ENCODE assay signal across 2 cellular contexts in the genomic region with DNA sequence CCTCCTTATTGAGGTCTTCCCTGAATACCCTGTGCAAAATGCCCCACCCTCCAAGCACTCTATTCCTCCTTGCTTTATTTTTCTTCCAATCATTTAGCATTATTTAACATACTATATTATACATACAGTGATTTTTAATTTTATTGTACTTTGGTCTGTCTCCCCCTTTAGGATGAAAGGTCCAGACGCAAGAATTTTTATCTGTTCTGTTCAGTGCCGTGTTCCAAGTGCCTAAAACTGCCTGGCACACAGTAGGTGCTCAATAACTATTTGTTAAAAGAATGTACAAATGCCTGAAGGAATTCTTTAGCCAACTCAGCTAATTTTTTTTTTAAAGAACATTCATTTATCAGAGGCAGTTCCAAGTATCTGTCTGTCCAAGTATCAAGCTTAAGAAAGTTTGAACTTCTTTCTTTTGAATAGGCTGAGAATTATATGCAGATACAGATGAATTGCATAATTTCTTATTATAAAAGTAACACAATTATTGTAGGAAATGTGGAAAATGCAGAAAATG.
TF ChIP-seq lines count a peak whose summit lies in the region.

No MANE protein-coding gene starts in this region.

TF ChIP-seq in SK-N-SH, 30 proteins besides CTCF, POLR2A, EP300 and RAD21 (continued from another document):
- TF ChIP-seq, protein P1, sequence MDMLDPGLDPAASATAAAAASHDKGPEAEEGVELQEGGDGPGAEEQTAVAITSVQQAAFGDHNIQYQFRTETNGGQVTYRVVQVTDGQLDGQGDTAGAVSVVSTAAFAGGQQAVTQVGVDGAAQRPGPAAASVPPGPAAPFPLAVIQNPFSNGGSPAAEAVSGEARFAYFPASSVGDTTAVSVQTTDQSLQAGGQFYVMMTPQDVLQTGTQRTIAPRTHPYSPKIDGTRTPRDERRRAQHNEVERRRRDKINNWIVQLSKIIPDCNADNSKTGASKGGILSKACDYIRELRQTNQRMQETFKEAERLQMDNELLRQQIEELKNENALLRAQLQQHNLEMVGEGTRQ (IDR thresholded peaks at IDR 0.05; ENCODE audit: borderline replicate concordance, low read depth, low read length), result no peak
- TF ChIP-seq, protein P2, sequence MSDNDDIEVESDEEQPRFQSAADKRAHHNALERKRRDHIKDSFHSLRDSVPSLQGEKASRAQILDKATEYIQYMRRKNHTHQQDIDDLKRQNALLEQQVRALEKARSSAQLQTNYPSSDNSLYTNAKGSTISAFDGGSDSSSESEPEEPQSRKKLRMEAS (IDR thresholded peaks at IDR 0.05; ENCODE audit: low read depth), result no peak
- TF ChIP-seq, protein P3, sequence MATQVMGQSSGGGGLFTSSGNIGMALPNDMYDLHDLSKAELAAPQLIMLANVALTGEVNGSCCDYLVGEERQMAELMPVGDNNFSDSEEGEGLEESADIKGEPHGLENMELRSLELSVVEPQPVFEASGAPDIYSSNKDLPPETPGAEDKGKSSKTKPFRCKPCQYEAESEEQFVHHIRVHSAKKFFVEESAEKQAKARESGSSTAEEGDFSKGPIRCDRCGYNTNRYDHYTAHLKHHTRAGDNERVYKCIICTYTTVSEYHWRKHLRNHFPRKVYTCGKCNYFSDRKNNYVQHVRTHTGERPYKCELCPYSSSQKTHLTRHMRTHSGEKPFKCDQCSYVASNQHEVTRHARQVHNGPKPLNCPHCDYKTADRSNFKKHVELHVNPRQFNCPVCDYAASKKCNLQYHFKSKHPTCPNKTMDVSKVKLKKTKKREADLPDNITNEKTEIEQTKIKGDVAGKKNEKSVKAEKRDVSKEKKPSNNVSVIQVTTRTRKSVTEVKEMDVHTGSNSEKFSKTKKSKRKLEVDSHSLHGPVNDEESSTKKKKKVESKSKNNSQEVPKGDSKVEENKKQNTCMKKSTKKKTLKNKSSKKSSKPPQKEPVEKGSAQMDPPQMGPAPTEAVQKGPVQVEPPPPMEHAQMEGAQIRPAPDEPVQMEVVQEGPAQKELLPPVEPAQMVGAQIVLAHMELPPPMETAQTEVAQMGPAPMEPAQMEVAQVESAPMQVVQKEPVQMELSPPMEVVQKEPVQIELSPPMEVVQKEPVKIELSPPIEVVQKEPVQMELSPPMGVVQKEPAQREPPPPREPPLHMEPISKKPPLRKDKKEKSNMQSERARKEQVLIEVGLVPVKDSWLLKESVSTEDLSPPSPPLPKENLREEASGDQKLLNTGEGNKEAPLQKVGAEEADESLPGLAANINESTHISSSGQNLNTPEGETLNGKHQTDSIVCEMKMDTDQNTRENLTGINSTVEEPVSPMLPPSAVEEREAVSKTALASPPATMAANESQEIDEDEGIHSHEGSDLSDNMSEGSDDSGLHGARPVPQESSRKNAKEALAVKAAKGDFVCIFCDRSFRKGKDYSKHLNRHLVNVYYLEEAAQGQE (IDR thresholded peaks at IDR 0.05; ENCODE audit: low read depth, low read length), result no peak
- TF ChIP-seq FOXJ3 (CRISPR knock-in tag; IDR thresholded peaks at IDR 0.05), result no peak
TF ChIP-seq in SK-N-SH: peak in this region for 0.

TF ChIP-seq in SK-N-SH treated with all-trans-retinoic acid at 6 μM for 48 hours, 23 proteins besides CTCF, POLR2A, EP300 and RAD21 (continued from another document):
- TF ChIP-seq, protein P4, sequence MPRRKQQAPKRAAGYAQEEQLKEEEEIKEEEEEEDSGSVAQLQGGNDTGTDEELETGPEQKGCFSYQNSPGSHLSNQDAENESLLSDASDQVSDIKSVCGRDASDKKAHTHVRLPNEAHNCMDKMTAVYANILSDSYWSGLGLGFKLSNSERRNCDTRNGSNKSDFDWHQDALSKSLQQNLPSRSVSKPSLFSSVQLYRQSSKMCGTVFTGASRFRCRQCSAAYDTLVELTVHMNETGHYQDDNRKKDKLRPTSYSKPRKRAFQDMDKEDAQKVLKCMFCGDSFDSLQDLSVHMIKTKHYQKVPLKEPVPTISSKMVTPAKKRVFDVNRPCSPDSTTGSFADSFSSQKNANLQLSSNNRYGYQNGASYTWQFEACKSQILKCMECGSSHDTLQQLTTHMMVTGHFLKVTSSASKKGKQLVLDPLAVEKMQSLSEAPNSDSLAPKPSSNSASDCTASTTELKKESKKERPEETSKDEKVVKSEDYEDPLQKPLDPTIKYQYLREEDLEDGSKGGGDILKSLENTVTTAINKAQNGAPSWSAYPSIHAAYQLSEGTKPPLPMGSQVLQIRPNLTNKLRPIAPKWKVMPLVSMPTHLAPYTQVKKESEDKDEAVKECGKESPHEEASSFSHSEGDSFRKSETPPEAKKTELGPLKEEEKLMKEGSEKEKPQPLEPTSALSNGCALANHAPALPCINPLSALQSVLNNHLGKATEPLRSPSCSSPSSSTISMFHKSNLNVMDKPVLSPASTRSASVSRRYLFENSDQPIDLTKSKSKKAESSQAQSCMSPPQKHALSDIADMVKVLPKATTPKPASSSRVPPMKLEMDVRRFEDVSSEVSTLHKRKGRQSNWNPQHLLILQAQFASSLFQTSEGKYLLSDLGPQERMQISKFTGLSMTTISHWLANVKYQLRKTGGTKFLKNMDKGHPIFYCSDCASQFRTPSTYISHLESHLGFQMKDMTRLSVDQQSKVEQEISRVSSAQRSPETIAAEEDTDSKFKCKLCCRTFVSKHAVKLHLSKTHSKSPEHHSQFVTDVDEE (CRISPR knock-in tag; IDR thresholded peaks at IDR 0.05), result no peak
- TF ChIP-seq ZFP30 (CRISPR knock-in tag; IDR thresholded peaks at IDR 0.05) (no peak), CSDC2 (CRISPR knock-in tag; IDR thresholded peaks at IDR 0.05) (no peak), OSR1 (CRISPR knock-in tag; IDR thresholded peaks at IDR 0.05) (no peak), ZNF8 (CRISPR knock-in tag; IDR thresholded peaks at IDR 0.05) (no peak), ZNF565 (CRISPR knock-in tag; conservative IDR thresholded peaks at IDR 0.05; ENCODE audit: low read depth) (no peak), TOX (CRISPR knock-in tag; IDR thresholded peaks at IDR 0.05; ENCODE audit: borderline replicate concordance) (no peak), BACH2 (CRISPR knock-in tag; IDR thresholded peaks at IDR 0.05; ENCODE audit: borderline replicate concordance) (no peak), SNAI2 (CRISPR knock-in tag; IDR thresholded peaks at IDR 0.05) (no peak), ESRRG (CRISPR knock-in tag; IDR thresholded peaks at IDR 0.05) (no peak), ARNTL (CRISPR knock-in tag; IDR thresholded peaks at IDR 0.05; ENCODE audit: borderline replicate concordance, low read depth) (no peak)
- TF ChIP-seq, protein P5, sequence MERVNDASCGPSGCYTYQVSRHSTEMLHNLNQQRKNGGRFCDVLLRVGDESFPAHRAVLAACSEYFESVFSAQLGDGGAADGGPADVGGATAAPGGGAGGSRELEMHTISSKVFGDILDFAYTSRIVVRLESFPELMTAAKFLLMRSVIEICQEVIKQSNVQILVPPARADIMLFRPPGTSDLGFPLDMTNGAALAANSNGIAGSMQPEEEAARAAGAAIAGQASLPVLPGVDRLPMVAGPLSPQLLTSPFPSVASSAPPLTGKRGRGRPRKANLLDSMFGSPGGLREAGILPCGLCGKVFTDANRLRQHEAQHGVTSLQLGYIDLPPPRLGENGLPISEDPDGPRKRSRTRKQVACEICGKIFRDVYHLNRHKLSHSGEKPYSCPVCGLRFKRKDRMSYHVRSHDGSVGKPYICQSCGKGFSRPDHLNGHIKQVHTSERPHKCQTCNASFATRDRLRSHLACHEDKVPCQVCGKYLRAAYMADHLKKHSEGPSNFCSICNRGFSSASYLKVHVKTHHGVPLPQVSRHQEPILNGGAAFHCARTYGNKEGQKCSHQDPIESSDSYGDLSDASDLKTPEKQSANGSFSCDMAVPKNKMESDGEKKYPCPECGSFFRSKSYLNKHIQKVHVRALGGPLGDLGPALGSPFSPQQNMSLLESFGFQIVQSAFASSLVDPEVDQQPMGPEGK (CRISPR knock-in tag; IDR thresholded peaks at IDR 0.05; ENCODE audit: borderline replicate concordance), result no peak
- TF ChIP-seq, protein P6, sequence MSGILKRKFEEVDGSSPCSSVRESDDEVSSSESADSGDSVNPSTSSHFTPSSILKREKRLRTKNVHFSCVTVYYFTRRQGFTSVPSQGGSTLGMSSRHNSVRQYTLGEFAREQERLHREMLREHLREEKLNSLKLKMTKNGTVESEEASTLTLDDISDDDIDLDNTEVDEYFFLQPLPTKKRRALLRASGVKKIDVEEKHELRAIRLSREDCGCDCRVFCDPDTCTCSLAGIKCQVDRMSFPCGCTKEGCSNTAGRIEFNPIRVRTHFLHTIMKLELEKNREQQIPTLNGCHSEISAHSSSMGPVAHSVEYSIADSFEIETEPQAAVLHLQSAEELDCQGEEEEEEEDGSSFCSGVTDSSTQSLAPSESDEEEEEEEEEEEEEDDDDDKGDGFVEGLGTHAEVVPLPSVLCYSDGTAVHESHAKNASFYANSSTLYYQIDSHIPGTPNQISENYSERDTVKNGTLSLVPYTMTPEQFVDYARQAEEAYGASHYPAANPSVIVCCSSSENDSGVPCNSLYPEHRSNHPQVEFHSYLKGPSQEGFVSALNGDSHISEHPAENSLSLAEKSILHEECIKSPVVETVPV (CRISPR knock-in tag; IDR thresholded peaks at IDR 0.05), result no peak
